In genomic region chr17:31585280-31585630, GRCh38 we compare ENCODE assay signal across 33 cellular contexts.
"Had no signal": no experiment of that assay in that cellular context is flagged by ENCODE, and none has a peak within 500 bp of the region (broad histone marks: within the 10 kb centered on the region; RNA-seq: fewer than 3 reads in every experiment).

No MANE protein-coding gene starts in this region.

- H3K27me3 ChIP-seq: adrenal gland, breast epithelium, cardiac muscle cell, colonic mucosa, dorsolateral prefrontal cortex had no signal

- DNase-seq: activated CD4-positive, alpha-beta memory T cell treated with anti-CD3 and anti-CD28 coated beads for 36 hours; activated CD4-positive, alpha-beta T cell treated with anti-CD3 and anti-CD28 coated beads for 36 hours; activated CD4-positive, alpha-beta T cell treated with anti-CD3 and anti-CD28 coated beads, Interleukin-2, amount 10 ng/mL, durations not matched to agents 24 days and 14 days; activated CD4-positive, CD25-positive, alpha-beta regulatory T cell; activated CD4-positive, CD25-positive, alpha-beta regulatory T cell treated with anti-CD3 and anti-CD28 coated beads, Interleukin-2, amount 50 U/mL, for 72 hours; activated CD8-positive, alpha-beta memory T cell treated with anti-CD3 and anti-CD28 coated beads, Interleukin-2, amount 10 ng/mL, durations not matched to agents 7 days and 5 days; activated CD8-positive, alpha-beta memory T cell treated with anti-CD3 and anti-CD28 coated beads, Interleukin-2, amount 50 U/mL, for 4 hours; activated CD8-positive, alpha-beta T cell treated with anti-CD3 and anti-CD28 coated beads, Interleukin-2, amount 10 ng/mL, durations not matched to agents 7 days and 5 days; activated effector memory CD4-positive, alpha-beta T cell treated with anti-CD3 and anti-CD28 coated beads, Interleukin-2, amount 50 U/mL, for 16 hours; activated naive CD4-positive, alpha-beta T cell treated with anti-CD3 and anti-CD28 coated beads for 36 hours; activated naive CD8-positive, alpha-beta T cell treated with anti-CD3 and anti-CD28 coated beads for 36 hours; activated naive CD8-positive, alpha-beta T cell treated with anti-CD3 and anti-CD28 coated beads, Interleukin-2, amount 50 U/mL, for 24 hours; activated T-cell treated with anti-CD3 and anti-CD28 coated beads, Interleukin-2, amount 50 U/mL, for 1 hour; activated T-cell treated with anti-CD3 and anti-CD28 coated beads, Interleukin-2, amount 50 U/mL, for 48 hours; adrenal gland; amygdala; aorta; central memory CD4-positive, alpha-beta T cell; cerebellar nuclear complex; colonic mucosa; dorsolateral prefrontal cortex; effector memory CD4-positive, alpha-beta T cell; endodermal cell; foreskin fibroblast; T-helper 2 cell had no signal

- H3K36me3 Mint-ChIP-seq: activated CD4-positive, alpha-beta memory T cell treated with anti-CD3 and anti-CD28 coated beads for 36 hours; activated CD8-positive, alpha-beta memory T cell treated with anti-CD3 and anti-CD28 coated beads, Interleukin-2, amount 10 ng/mL, durations not matched to agents 7 days and 5 days; activated naive CD4-positive, alpha-beta T cell treated with anti-CD3 and anti-CD28 coated beads, Interleukin-2, amount 50 U/mL, for 24 hours; activated naive CD8-positive, alpha-beta T cell treated with anti-CD3 and anti-CD28 coated beads for 36 hours; brain had no signal

- H3K27ac Mint-ChIP-seq: activated CD4-positive, alpha-beta memory T cell treated with anti-CD3 and anti-CD28 coated beads for 36 hours; activated CD4-positive, alpha-beta T cell treated with anti-CD3 and anti-CD28 coated beads for 36 hours; activated CD4-positive, alpha-beta T cell treated with anti-CD3 and anti-CD28 coated beads, Interleukin-2, amount 10 ng/mL, durations not matched to agents 24 days and 14 days; activated CD8-positive, alpha-beta memory T cell treated with anti-CD3 and anti-CD28 coated beads, Interleukin-2, amount 10 ng/mL, durations not matched to agents 7 days and 5 days; activated CD8-positive, alpha-beta T cell treated with anti-CD3 and anti-CD28 coated beads, Interleukin-2, amount 10 ng/mL, durations not matched to agents 7 days and 5 days; activated naive CD4-positive, alpha-beta T cell treated with anti-CD3 and anti-CD28 coated beads for 36 hours; activated naive CD4-positive, alpha-beta T cell treated with anti-CD3 and anti-CD28 coated beads, Interleukin-2, amount 50 U/mL, for 24 hours; activated naive CD8-positive, alpha-beta T cell treated with anti-CD3 and anti-CD28 coated beads for 36 hours; activated naive CD8-positive, alpha-beta T cell treated with anti-CD3 and anti-CD28 coated beads, Interleukin-2, amount 50 U/mL, for 24 hours; activated T-helper 1 cell treated with anti-CD3 and anti-CD28 coated beads, Interleukin-12 subunit alpha, Interleukin-12 subunit beta, Interleukin-2, Interleukin-4 antibody, amounts not matched to agents 30 ng/mL and 10 ng/mL and 1 ng/mL, durations not matched to agents 14 hours and 24 hours and 36 hours; activated T-helper 2 cell treated with anti-CD3 and anti-CD28 coated beads, Interferon-gamma antibody, Interleukin-2, Interleukin-4, amounts not matched to agents 10 μg/mL and 5 μg/mL and 100 μg/mL, durations not matched to agents 14 hours and 24 hours and 36 hours; brain; endodermal cell had no signal

- H3K9me3 Mint-ChIP-seq: activated CD4-positive, alpha-beta memory T cell treated with anti-CD3 and anti-CD28 coated beads for 36 hours; activated CD4-positive, alpha-beta T cell treated with anti-CD3 and anti-CD28 coated beads, Interleukin-2, amount 10 ng/mL, durations not matched to agents 24 days and 14 days; activated naive CD4-positive, alpha-beta T cell treated with anti-CD3 and anti-CD28 coated beads for 36 hours; activated naive CD4-positive, alpha-beta T cell treated with anti-CD3 and anti-CD28 coated beads, Interleukin-2, amount 50 U/mL, for 24 hours; activated naive CD8-positive, alpha-beta T cell treated with anti-CD3 and anti-CD28 coated beads for 36 hours; activated naive CD8-positive, alpha-beta T cell treated with anti-CD3 and anti-CD28 coated beads, Interleukin-2, amount 50 U/mL, for 24 hours; activated T-helper 1 cell treated with anti-CD3 and anti-CD28 coated beads, Interleukin-12 subunit alpha, Interleukin-12 subunit beta, Interleukin-2, Interleukin-4 antibody, amounts not matched to agents 30 ng/mL and 10 ng/mL and 1 ng/mL, durations not matched to agents 14 hours and 24 hours and 36 hours; activated T-helper 2 cell treated with anti-CD3 and anti-CD28 coated beads, Interferon-gamma antibody, Interleukin-2, Interleukin-4, amounts not matched to agents 10 μg/mL and 5 μg/mL and 100 μg/mL, durations not matched to agents 14 hours and 24 hours and 36 hours; brain; dendritic cell treated with granulocyte-macrophage colony-stimulating factor and Interleukin-4, amounts not matched to agents 40 ng/mL and 50 ng/mL, for 4 days; endodermal cell had no signal

- H3K27me3 Mint-ChIP-seq: activated CD4-positive, alpha-beta memory T cell treated with anti-CD3 and anti-CD28 coated beads for 36 hours; activated CD4-positive, alpha-beta T cell treated with anti-CD3 and anti-CD28 coated beads for 36 hours; activated CD4-positive, alpha-beta T cell treated with anti-CD3 and anti-CD28 coated beads, Interleukin-2, amount 10 ng/mL, durations not matched to agents 24 days and 14 days; activated CD8-positive, alpha-beta memory T cell treated with anti-CD3 and anti-CD28 coated beads, Interleukin-2, amount 10 ng/mL, durations not matched to agents 7 days and 5 days; activated naive CD4-positive, alpha-beta T cell treated with anti-CD3 and anti-CD28 coated beads, Interleukin-2, amount 50 U/mL, for 24 hours; activated naive CD8-positive, alpha-beta T cell treated with anti-CD3 and anti-CD28 coated beads for 36 hours; activated naive CD8-positive, alpha-beta T cell treated with anti-CD3 and anti-CD28 coated beads, Interleukin-2, amount 50 U/mL, for 24 hours; dendritic cell treated with granulocyte-macrophage colony-stimulating factor and Interleukin-4, amounts not matched to agents 40 ng/mL and 50 ng/mL, for 4 days had no signal

- H3K4me1 ChIP-seq: colonic mucosa had no signal

- H3K9me3 ChIP-seq: adrenal gland, breast epithelium, colonic mucosa had no signal

- H3K36me3 ChIP-seq: adrenal gland, breast epithelium, cardiac muscle cell, colonic mucosa had no signal

- H3K27ac ChIP-seq: adrenal gland, breast epithelium, cardiac muscle cell, colonic mucosa, dorsolateral prefrontal cortex had no signal

- H3K4me3 ChIP-seq: adrenal gland, breast epithelium, cardiac muscle cell, colonic mucosa, dorsolateral prefrontal cortex had no signal

- H3K4me3 Mint-ChIP-seq: activated CD4-positive, alpha-beta memory T cell treated with anti-CD3 and anti-CD28 coated beads for 36 hours; activated CD4-positive, alpha-beta T cell treated with anti-CD3 and anti-CD28 coated beads for 36 hours; activated CD4-positive, alpha-beta T cell treated with anti-CD3 and anti-CD28 coated beads, Interleukin-2, amount 10 ng/mL, durations not matched to agents 24 days and 14 days; activated CD8-positive, alpha-beta memory T cell treated with anti-CD3 and anti-CD28 coated beads, Interleukin-2, amount 10 ng/mL, durations not matched to agents 7 days and 5 days; activated CD8-positive, alpha-beta T cell treated with anti-CD3 and anti-CD28 coated beads, Interleukin-2, amount 10 ng/mL, durations not matched to agents 7 days and 5 days; activated naive CD4-positive, alpha-beta T cell treated with anti-CD3 and anti-CD28 coated beads for 36 hours; activated naive CD4-positive, alpha-beta T cell treated with anti-CD3 and anti-CD28 coated beads, Interleukin-2, amount 50 U/mL, for 24 hours; activated naive CD8-positive, alpha-beta T cell treated with anti-CD3 and anti-CD28 coated beads for 36 hours; activated naive CD8-positive, alpha-beta T cell treated with anti-CD3 and anti-CD28 coated beads, Interleukin-2, amount 50 U/mL, for 24 hours; activated T-helper 1 cell treated with anti-CD3 and anti-CD28 coated beads, Interleukin-12 subunit alpha, Interleukin-12 subunit beta, Interleukin-2, Interleukin-4 antibody, amounts not matched to agents 30 ng/mL and 10 ng/mL and 1 ng/mL, durations not matched to agents 14 hours and 24 hours and 36 hours; brain; dendritic cell treated with granulocyte-macrophage colony-stimulating factor and Interleukin-4, amounts not matched to agents 40 ng/mL and 50 ng/mL, for 4 days; endodermal cell had no signal

- H3K4me1 Mint-ChIP-seq: activated CD4-positive, alpha-beta T cell treated with anti-CD3 and anti-CD28 coated beads for 36 hours; activated naive CD4-positive, alpha-beta T cell treated with anti-CD3 and anti-CD28 coated beads, Interleukin-2, amount 50 U/mL, for 24 hours; endodermal cell had no signal

- ATAC-seq: activated CD4-positive, alpha-beta T cell treated with anti-CD3 and anti-CD28 coated beads for 36 hours; activated CD8-positive, alpha-beta memory T cell treated with anti-CD3 and anti-CD28 coated beads, Interleukin-2, amount 10 ng/mL, durations not matched to agents 7 days and 5 days; activated CD8-positive, alpha-beta T cell treated with anti-CD3 and anti-CD28 coated beads, Interleukin-2, amount 10 ng/mL, durations not matched to agents 7 days and 5 days; activated naive CD8-positive, alpha-beta T cell treated with anti-CD3 and anti-CD28 coated beads, Interleukin-2, amount 50 U/mL, for 24 hours; esophagus mucosa had no signal
